ENCODE assay signal across 1 cellular context in genomic region chr10:87234854-87235253, GRCh38. TPM values are rescaled to one million over a fixed set of nuclear protein-coding genes. Genes with fewer than 3 reads are reported as not detected.
"Had no signal": no experiment of that assay in that cellular context is flagged by ENCODE, and none has a peak within 500 bp of the region (broad histone marks: within the 10 kb centered on the region; RNA-seq: fewer than 3 reads in every experiment).

No MANE protein-coding gene starts in this region.

RNA-seq across cellular contexts. Expression of gene NUTM2A, which starts 9.6 kb away (rescaled TPM):
- total RNA-seq: G401 had no signal
